Comparison of ENCODE assay signal across 33 cellular contexts in genomic region chr6:76839505-76839904, GRCh38.
"Had no signal": no experiment of that assay in that cellular context is flagged by ENCODE, and none has a peak within 500 bp of the region (broad histone marks: within the 10 kb centered on the region; RNA-seq: fewer than 3 reads in every experiment).

No MANE protein-coding gene starts in this region.

- H3K36me3 ChIP-seq: adrenal gland, ascending aorta, brain microvascular endothelial cell, breast epithelium, cardiac muscle cell had no signal

- H3K27me3 ChIP-seq: adrenal gland, ascending aorta, body of pancreas, brain microvascular endothelial cell, breast epithelium, cardiac muscle cell had no signal

- H3K4me1 ChIP-seq: breast epithelium had no signal

- FAIRE-seq: astrocyte, bronchial epithelial cell had no signal

- H3K27ac ChIP-seq: adrenal gland, ascending aorta, brain microvascular endothelial cell, breast epithelium, cardiac muscle cell had no signal

- H3K4me3 ChIP-seq: adrenal gland, ascending aorta, body of pancreas, breast epithelium, cardiac muscle cell had no signal

- H3K9me3 ChIP-seq: adrenal gland, ascending aorta, body of pancreas, breast epithelium had no signal

- ATAC-seq: activated naive CD4-positive, alpha-beta T cell treated with anti-CD3 and anti-CD28 coated beads, Interleukin-2, amount 50 U/mL, for 72 hours; activated naive CD8-positive, alpha-beta T cell treated with anti-CD3 and anti-CD28 coated beads, Interleukin-2, amount 50 U/mL, for 24 hours; activated T-cell treated with anti-CD3 and anti-CD28 coated beads, Interleukin-2, amount 50 U/mL, for 4 hours; activated T-cell treated with anti-CD3 and anti-CD28 coated beads, Interleukin-2, amount 50 U/mL, for 72 hours; activated T-helper 17 cell treated with anti-CD3 and anti-CD28 coated beads, Interleukin-2, amount 50 U/mL, for 72 hours had no signal

- DNase-seq: activated effector memory CD4-positive, alpha-beta T cell treated with anti-CD3 and anti-CD28 coated beads, Interleukin-2, amount 50 U/mL, for 16 hours; activated effector memory CD4-positive, alpha-beta T cell treated with Interleukin-2 at 50 U/mL for 16 hours; activated gamma-delta T cell; activated naive CD4-positive, alpha-beta T cell; activated naive CD4-positive, alpha-beta T cell treated with anti-CD3 and anti-CD28 coated beads for 36 hours; activated naive CD4-positive, alpha-beta T cell treated with anti-CD3 and anti-CD28 coated beads, Interleukin-2, amount 10 ng/mL, durations not matched to agents 7 days and 5 days; activated naive CD4-positive, alpha-beta T cell treated with anti-CD3 and anti-CD28 coated beads, Interleukin-2, amount 50 U/mL, for 16 hours; activated naive CD4-positive, alpha-beta T cell treated with Interleukin-2 at 50 U/mL for 16 hours; activated naive CD8-positive, alpha-beta T cell treated with anti-CD3 and anti-CD28 coated beads for 36 hours; activated naive CD8-positive, alpha-beta T cell treated with anti-CD3 and anti-CD28 coated beads, Interleukin-2, amount 10 ng/mL, durations not matched to agents 7 days and 5 days; activated naive CD8-positive, alpha-beta T cell treated with anti-CD3 and anti-CD28 coated beads, Interleukin-2, amount 50 U/mL, for 24 hours; activated T-cell treated with anti-CD3 and anti-CD28 coated beads, Interleukin-2, amount 50 U/mL, for 1 hour; activated T-cell treated with anti-CD3 and anti-CD28 coated beads, Interleukin-2, amount 50 U/mL, for 24 hours; activated T-cell treated with anti-CD3 and anti-CD28 coated beads, Interleukin-2, amount 50 U/mL, for 4 hours; activated T-cell treated with anti-CD3 and anti-CD28 coated beads, Interleukin-2, amount 50 U/mL, for 48 hours; activated T-cell treated with anti-CD3 and anti-CD28 coated beads, Interleukin-2, amount 50 U/mL, for 72 hours; adrenal gland; amniotic stem cell; amygdala; anterior cingulate cortex; aorta; body of pancreas; brain microvascular endothelial cell; caudate nucleus; central memory CD4-positive, alpha-beta T cell; cerebellar nuclear complex had no signal
